1 cellular context compared by ENCODE assay signal in genomic region chr16:1140582-1140981, GRCh38.
TF ChIP-seq lines count a peak whose summit lies in the region.

No MANE protein-coding gene starts in this region.

TF ChIP-seq in HEK293, 187 proteins besides CTCF, POLR2A, EP300 and RAD21 (continued from another document):
- no peak for TF ChIP-seq TRIM28 (IDR thresholded peaks at IDR 0.05; ENCODE audit: borderline replicate concordance, low read length)
- no peak for TF ChIP-seq ZNF76 (tag by site-specific recombination; IDR thresholded peaks at IDR 0.05; ENCODE audit: borderline replicate concordance, low read depth)
- TF ChIP-seq ZNF768 (tag by site-specific recombination; IDR thresholded peaks at IDR 0.05), result no peak
- TF ChIP-seq ZNF660 (tag by site-specific recombination; IDR thresholded peaks at IDR 0.05), result no peak
- TF ChIP-seq BCL11B (tag by site-specific recombination; IDR thresholded peaks at IDR 0.05; ENCODE audit: low read depth), result no peak
